ENCODE assay signal across 20 cellular contexts in genomic region chr11:20032127-20032526, GRCh38.
DNase-seq lines count a peak whose midpoint lies in the region; ATAC-seq and TF ChIP-seq lines count a peak whose summit lies in the region.
"Had no signal": no experiment of that assay in that cellular context is flagged by ENCODE, and none has a peak within 500 bp of the region (broad histone marks: within the 10 kb centered on the region; RNA-seq: fewer than 3 reads in every experiment).

No MANE protein-coding gene starts in this region.

- H3K27ac Mint-ChIP-seq in WTC11 = peak overlapping the region; percentile 72; the same call in 1 of the 2 replicates
- H3K27ac Mint-ChIP-seq: activated CD8-positive, alpha-beta T cell treated with anti-CD3 and anti-CD28 coated beads for 36 hours; activated naive CD8-positive, alpha-beta T cell; activated T-cell treated with anti-CD3 and anti-CD28 coated beads, Interleukin-2, amount 50 U/mL, for 72 hours had no signal

- H3K4me3 Mint-ChIP-seq in WTC11 = no peak overlapping the region
- H3K4me3 Mint-ChIP-seq: activated CD8-positive, alpha-beta T cell treated with anti-CD3 and anti-CD28 coated beads for 36 hours; activated naive CD8-positive, alpha-beta T cell; activated T-cell treated with anti-CD3 and anti-CD28 coated beads, Interleukin-2, amount 50 U/mL, for 72 hours had no signal

- H3K27me3 Mint-ChIP-seq in WTC11 (ENCODE audit: low read depth) = peaks cover 8% of the 10 kb centered on the region; the same call in 1 of the 2 replicates
- H3K27me3 Mint-ChIP-seq: activated naive CD8-positive, alpha-beta T cell had no signal

- CTCF ChIA-PET in WTC11 (lab: Charles Lee) = interaction anchor here (0.8 to 1.1 kb wide), 2 partner anchors 10 to 53 kb away, joined by 3 to 4 read pairs; no protein-coding TSS in a partner anchor

- no peaks in the 10 kb centered on the region for H3K9me3 ChIP-seq in HUES48 (ENCODE audit: control insufficient read depth, insufficient read depth, low read length)
- H3K9me3 ChIP-seq in heart left ventricle = no peaks in the 10 kb centered on the region
- H3K9me3 ChIP-seq in trophoblast cell (ENCODE audit: insufficient read depth, low read depth, low read length) = no peaks in the 10 kb centered on the region
- H3K9me3 ChIP-seq in esophagus muscularis mucosa = no peaks in the 10 kb centered on the region
- H3K9me3 ChIP-seq: BLaER1 treated with 17β-estradiol and CSF1 and Interleukin-3, amounts not matched to agents 10 nM and 100 nM; testis had no signal

- peak overlapping the region; percentile 93 for H3K14ac ChIP-seq in trophoblast cell (ENCODE audit: low read length)

- peak overlapping the region; percentile 54 for H3K4me2 ChIP-seq in trophoblast cell (ENCODE audit: low read length)
- H3K4me2 ChIP-seq: BLaER1 treated with 17β-estradiol and CSF1 and Interleukin-3, amounts not matched to agents 10 nM and 100 nM had no signal

- TF ChIP-seq EP300 in esophagus muscularis mucosa (IDR thresholded peaks at IDR 0.05) = no peak

- no peaks in the 10 kb centered on the region for H3K9me3 Mint-ChIP-seq in WTC11
- H3K9me3 Mint-ChIP-seq: activated CD8-positive, alpha-beta T cell treated with anti-CD3 and anti-CD28 coated beads for 36 hours; activated T-cell treated with anti-CD3 and anti-CD28 coated beads, Interleukin-2, amount 50 U/mL, for 72 hours; brain had no signal

- H2BK120ac ChIP-seq in trophoblast cell (ENCODE audit: insufficient read depth, low read length, poor library complexity) = peak overlapping the region; percentile 96

- H3K27me3 ChIP-seq in HUES48 (ENCODE audit: control insufficient read depth, insufficient read depth, low read length) = peaks cover 19% of the 10 kb centered on the region
- no peaks in the 10 kb centered on the region for H3K27me3 ChIP-seq in heart left ventricle
- H3K27me3 ChIP-seq in trophoblast cell (ENCODE audit: insufficient read depth, low read length) = no peaks in the 10 kb centered on the region
- no peaks in the 10 kb centered on the region for H3K27me3 ChIP-seq in esophagus muscularis mucosa
- H3K27me3 ChIP-seq: BLaER1 treated with 17β-estradiol and CSF1 and Interleukin-3, amounts not matched to agents 10 nM and 100 nM; testis had no signal

- H4K8ac ChIP-seq in trophoblast cell (ENCODE audit: low read depth, low read length) = peak overlapping the region; percentile 84

- H2AFZ ChIP-seq in trophoblast cell (ENCODE audit: insufficient read depth, low read length, poor library complexity) = no peak overlapping the region

- H3K23ac ChIP-seq in trophoblast cell (ENCODE audit: low read length) = no peak overlapping the region

- H3K4me1 ChIP-seq in HUES48 (ENCODE audit: control insufficient read depth, insufficient read depth, low read length) (peaks cover 67% of the 10 kb centered on the region), heart left ventricle (peaks cover 0 to 76% (median 7%) of the 10 kb centered on the region in 12 donors), trophoblast cell (ENCODE audit: control insufficient read depth in 1 of 2, insufficient read depth in 2 of 2, low read length in 2 of 2) (peaks cover 52 to 62% of the 10 kb centered on the region in 2 experiments), esophagus muscularis mucosa (peaks cover 23 to 37% (median 31%) of the 10 kb centered on the region in 4 donors)
- H3K4me1 ChIP-seq: testis had no signal

- no peak overlapping the region for H4K12ac ChIP-seq in trophoblast cell (ENCODE audit: low read depth, low read length)

- peaks cover 18% of the 10 kb centered on the region for H3K36me3 ChIP-seq in HUES48 (ENCODE audit: control insufficient read depth, insufficient read depth, low read length)
- H3K36me3 ChIP-seq in heart left ventricle = peaks cover 0 to 11% (median 0%) of the 10 kb centered on the region in 9 donors
- H3K36me3 ChIP-seq in trophoblast cell (ENCODE audit: control insufficient read depth in 1 of 2, insufficient read depth in 2 of 2, low read length in 2 of 2) = peaks cover 5 to 7% of the 10 kb centered on the region in 2 experiments
- H3K36me3 ChIP-seq in esophagus muscularis mucosa = peaks cover 5 to 15% (median 11%) of the 10 kb centered on the region in 4 donors
- H3K36me3 ChIP-seq: BLaER1 treated with 17β-estradiol and CSF1 and Interleukin-3, amounts not matched to agents 10 nM and 100 nM had no signal

- H3K27ac ChIP-seq in HUES48 (ENCODE audit: low read depth, low read length) (peak overlapping the region; percentile 79), heart left ventricle (peak overlapping the region in 6 of 12 donors; percentile 5 to 50 (median 42)), trophoblast cell (ENCODE audit: low read depth, low read length) (peak overlapping the region; percentile 91), esophagus muscularis mucosa (replicated peaks in 1 of 4) (no peak overlapping the region)
- H3K27ac ChIP-seq: BLaER1 treated with 17β-estradiol and CSF1 and Interleukin-3, amounts not matched to agents 10 nM and 100 nM; HL-60; testis had no signal

- TF ChIP-seq POLR2A in heart left ventricle (IDR thresholded peaks at IDR 0.05) (no peak), esophagus muscularis mucosa (IDR thresholded peaks at IDR 0.05; ENCODE audit: low read depth) (no peak)

- 41 to 64% (median 49%) methylated on average over 5 of the region's 5 CpGs for WGBS in heart left ventricle, 4 donors
- no CpG with 5 or more reads among the region's 5 CpGs for WGBS in trophoblast cell (ENCODE audit: extremely low coverage, insufficient coverage, insufficient read length)
- 84% methylated on average over 5 of the region's 5 CpGs for WGBS in esophagus muscularis mucosa

- peaks cover 3% of the 10 kb centered on the region; the same call in 1 of the 2 replicates for H3K36me3 Mint-ChIP-seq in WTC11
- H3K36me3 Mint-ChIP-seq: activated naive CD8-positive, alpha-beta T cell had no signal

- no peak for ATAC-seq in WTC11
- peak; percentile 45 to 76 (median 68) for ATAC-seq in heart left ventricle
- ATAC-seq: activated CD8-positive, alpha-beta T cell treated with anti-CD3 and anti-CD28 coated beads for 36 hours; activated T-cell treated with anti-CD3 and anti-CD28 coated beads, Interleukin-2, amount 50 U/mL, for 72 hours had no signal

- peak overlapping the region; percentile 91 for H3K4ac ChIP-seq in trophoblast cell (ENCODE audit: low read depth, low read length)

- peak overlapping the region; percentile 96 for H2BK12ac ChIP-seq in trophoblast cell (ENCODE audit: low read length)

- TF ChIP-seq CTCF in WTC11 (IDR thresholded peaks at IDR 0.05) = no peak
- TF ChIP-seq CTCF in heart left ventricle (IDR thresholded peaks at IDR 0.05) = no peak
- TF ChIP-seq CTCF in esophagus muscularis mucosa (IDR thresholded peaks at IDR 0.05) = no peak

- H4K91ac ChIP-seq in trophoblast cell (ENCODE audit: low read depth, low read length) = peak overlapping the region; percentile 97

- intact Hi-C loops in heart left ventricle (cut with DNase I) (no loop called here), esophagus muscularis mucosa (cut with DNase I) (no loop called here)

- POLR2A ChIA-PET in WTC11 (lab: Charles Lee) = interaction anchor here (1.2 to 1.5 kb wide), 2 partner anchors 10 to 32 kb away, joined by 5 read pairs; no protein-coding TSS in a partner anchor

- peaks cover 53% of the 10 kb centered on the region for H3K79me1 ChIP-seq in trophoblast cell (ENCODE audit: low read length)

- H3K79me2 ChIP-seq in trophoblast cell (ENCODE audit: control insufficient read depth, insufficient read depth, low read length, poor library complexity) = peaks cover 26% of the 10 kb centered on the region

- DNase-seq in WTC11 (ENCODE audit: low spot score) (no peak), heart left ventricle (no peak), trophoblast cell (peak in 1 of 2 donors; percentile 70), esophagus muscularis mucosa (ENCODE audit: extremely low spot score) (no peak), NCI-H2196 (lab: John Stamatoyannopoulos, UW; ENCODE audit: unreplicated experiment) (no peak), hypothalamus (lab: John Stamatoyannopoulos, UW) (no peak)
- DNase-seq: activated CD8-positive, alpha-beta T cell treated with anti-CD3 and anti-CD28 coated beads for 36 hours; activated T-cell treated with anti-CD3 and anti-CD28 coated beads, Interleukin-2, amount 50 U/mL, for 72 hours; DMS153; GOT3; Karpas-422; NCI-H1105 treated with DMSO at 0.1 percent for 48 hours; stimulated activated CD4-positive, alpha-beta T cell treated with anti-CD3 and anti-CD28 coated beads, Interleukin-4, amount 100 ng/mL, for 24 hours; testis had no signal

- peak overlapping the region; percentile 95 for H2BK5ac ChIP-seq in trophoblast cell (ENCODE audit: low read depth, low read length, poor library complexity)

- peak overlapping the region; percentile 94 for H3K18ac ChIP-seq in trophoblast cell (ENCODE audit: low read length)

- H3K9ac ChIP-seq in HUES48 (ENCODE audit: low read depth, low read length) = no peak overlapping the region
- no peak overlapping the region for H3K9ac ChIP-seq in trophoblast cell (ENCODE audit: low read length)
- H3K9ac ChIP-seq: BLaER1 treated with 17β-estradiol and CSF1 and Interleukin-3, amounts not matched to agents 10 nM and 100 nM had no signal

- no peak overlapping the region for H3K4me3 ChIP-seq in HUES48 (ENCODE audit: low read depth, low read length)
- H3K4me3 ChIP-seq in heart left ventricle = no peak overlapping the region
- no peak overlapping the region for H3K4me3 ChIP-seq in trophoblast cell (ENCODE audit: low read depth, low read length)
- no peak overlapping the region for H3K4me3 ChIP-seq in esophagus muscularis mucosa
- H3K4me3 ChIP-seq: BLaER1 treated with 17β-estradiol and CSF1 and Interleukin-3, amounts not matched to agents 10 nM and 100 nM; skin epidermis; testis had no signal

- H2AK5ac ChIP-seq in trophoblast cell (ENCODE audit: low read length) = peak overlapping the region; percentile 82

- peaks cover 83% of the 10 kb centered on the region for H3K4me1 Mint-ChIP-seq in WTC11

TF ChIP-seq in WTC11, 78 proteins besides CTCF, POLR2A, EP300 and RAD21:
- TF ChIP-seq GRHL2 (CRISPR knock-in tag; IDR thresholded peaks at IDR 0.05; ENCODE audit: insufficient replicate concordance, severe bottlenecking) = no peak

Comparison
In these comparisons a context has a peak if more than half of its experiments do, and no peak if none do; other contexts are left out.
1. H3K27ac ChIP-seq: peak in HUES48 (single experiment) and trophoblast cell (single experiment); none in esophagus muscularis mucosa (0 of 4).